Comparison of ENCODE assay signal across 19 cellular contexts in the genomic region with DNA sequence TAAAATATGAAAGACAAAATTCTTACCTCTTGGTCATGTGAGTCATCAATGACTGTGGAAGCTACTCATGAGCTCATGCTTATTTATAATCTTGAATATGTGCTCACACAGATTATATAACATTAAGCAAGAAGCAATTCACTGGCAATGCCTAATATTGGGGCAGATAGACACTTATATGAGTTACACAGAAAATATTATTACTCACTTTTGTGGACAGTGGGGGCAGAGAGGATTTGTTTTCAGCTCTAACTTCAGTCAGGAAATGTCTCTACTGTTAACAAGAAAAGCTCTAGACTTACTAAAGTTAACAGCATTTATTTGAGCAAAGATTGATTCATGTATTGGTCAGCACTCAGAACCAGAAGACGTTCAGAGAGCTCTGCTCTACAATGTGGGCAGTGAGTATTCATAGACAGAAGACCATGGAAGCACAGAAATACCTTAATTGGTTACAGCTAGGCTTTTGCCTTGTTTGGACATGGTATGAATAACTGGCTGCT.
A peak's percentile ranks its signal among the peaks of the same experiment; 100 is the strongest.
DNase-seq lines count a peak whose midpoint lies in the region; ATAC-seq and TF ChIP-seq lines count a peak whose summit lies in the region.
"Had no signal": no experiment of that assay in that cellular context is flagged by ENCODE, and none has a peak within 500 bp of the region (broad histone marks: within the 10 kb centered on the region; RNA-seq: fewer than 3 reads in every experiment).

No MANE protein-coding gene starts in this region.

- H3K4me3 ChIP-seq in cardiac fibroblast (replicated peaks in 1 of 2; ENCODE audit: low read depth in 2 of 2, low read length in 2 of 2), result no peak overlapping the region
- H3K4me3 ChIP-seq: coronary artery, left ventricle myocardium inferior, SK-N-MC had no signal

- peak overlapping the region; percentile 30 for H3K27ac Mint-ChIP-seq in activated CD8-positive, alpha-beta memory T cell treated with anti-CD3 and anti-CD28 coated beads, Interleukin-2, amount 10 ng/mL, durations not matched to agents 7 days and 5 days
- peak overlapping the region; percentile 68 for H3K27ac Mint-ChIP-seq in stimulated activated effector memory CD8-positive, alpha-beta T cell treated with anti-CD3 and anti-CD28 coated beads, Interleukin-12 subunit alpha, Interleukin-12 subunit beta, amount 100 ng/mL, for 72 hours
- H3K27ac Mint-ChIP-seq: IgD-negative memory B cell had no signal

- peaks cover 54% of the 10 kb centered on the region for H3K36me3 Mint-ChIP-seq in activated CD8-positive, alpha-beta memory T cell treated with anti-CD3 and anti-CD28 coated beads, Interleukin-2, amount 10 ng/mL, durations not matched to agents 7 days and 5 days
- peaks cover 6% of the 10 kb centered on the region for H3K36me3 Mint-ChIP-seq in stimulated activated effector memory CD8-positive, alpha-beta T cell treated with anti-CD3 and anti-CD28 coated beads, Interleukin-12 subunit alpha, Interleukin-12 subunit beta, amount 100 ng/mL, for 72 hours

- peaks cover 7% of the 10 kb centered on the region for H3K9me3 Mint-ChIP-seq in activated CD8-positive, alpha-beta memory T cell treated with anti-CD3 and anti-CD28 coated beads, Interleukin-2, amount 10 ng/mL, durations not matched to agents 7 days and 5 days (ENCODE audit: low read depth)
- peaks cover under 1% of the 10 kb centered on the region for H3K9me3 Mint-ChIP-seq in stimulated activated effector memory CD8-positive, alpha-beta T cell treated with anti-CD3 and anti-CD28 coated beads, Interleukin-12 subunit alpha, Interleukin-12 subunit beta, amount 100 ng/mL, for 72 hours
- H3K9me3 Mint-ChIP-seq: IgD-negative memory B cell had no signal

- intact Hi-C loops in posterior cingulate gyrus (cut with DNase I), result no loop called here

- TF ChIP-seq CTCF in cardiac fibroblast (IDR thresholded peaks at IDR 0.05; ENCODE audit: low read depth, low read length), result no peak

- DNase-seq in activated CD8-positive, alpha-beta memory T cell treated with anti-CD3 and anti-CD28 coated beads, Interleukin-2, amount 10 ng/mL, durations not matched to agents 7 days and 5 days, result no peak
- DNase-seq in activated CD8-positive, alpha-beta memory T cell treated with anti-CD3 and anti-CD28 coated beads for 24 hours, result no peak
- peak; percentile 49 for DNase-seq in NCI-H226
- DNase-seq in cardiac fibroblast (ENCODE audit: low read depth in 2 of 2), result peak; percentile 13 to 74
- DNase-seq in stimulated activated effector memory CD8-positive, alpha-beta T cell treated with anti-CD3 and anti-CD28 coated beads, Interleukin-12 subunit alpha, Interleukin-12 subunit beta, amount 100 ng/mL, for 72 hours (ENCODE audit: low spot score in 2 of 2), result no peak
- DNase-seq in posterior cingulate gyrus, result no peak
- no peak for DNase-seq in HPDE6-E6E7 (ENCODE audit: extremely low spot score)
- no peak for DNase-seq in NCI-H1930 (lab: John Stamatoyannopoulos, UW)
- DNase-seq: activated CD4-positive, alpha-beta T cell treated with anti-CD3 and anti-CD28 coated beads, Interleukin-2, amount 50 U/mL, for 4 hours; aorta; COR-L47; left ventricle myocardium inferior; NCI-H2081 treated with DMSO at 0.1 percent for 48 hours; NCI-H526; nucleus accumbens; right cardiac atrium had no signal

- no peaks in the 10 kb centered on the region for H3K27me3 Mint-ChIP-seq in activated CD8-positive, alpha-beta memory T cell treated with anti-CD3 and anti-CD28 coated beads, Interleukin-2, amount 10 ng/mL, durations not matched to agents 7 days and 5 days

- peaks cover 39% of the 10 kb centered on the region for H3K4me1 Mint-ChIP-seq in activated CD8-positive, alpha-beta memory T cell treated with anti-CD3 and anti-CD28 coated beads, Interleukin-2, amount 10 ng/mL, durations not matched to agents 7 days and 5 days
- peaks cover 33% of the 10 kb centered on the region for H3K4me1 Mint-ChIP-seq in stimulated activated effector memory CD8-positive, alpha-beta T cell treated with anti-CD3 and anti-CD28 coated beads, Interleukin-12 subunit alpha, Interleukin-12 subunit beta, amount 100 ng/mL, for 72 hours
- H3K4me1 Mint-ChIP-seq: IgD-negative memory B cell had no signal

- CTCF ChIA-PET in activated CD8-positive, alpha-beta memory T cell treated with anti-CD3 and anti-CD28 coated beads, Interleukin-2, amount 10 ng/mL, durations not matched to agents 7 days and 5 days (lab: Charles Lee), result interaction anchor here (1.8 kb wide), 1 partner anchor 14 kb away, joined by 5 read pairs; no protein-coding TSS in a partner anchor

- ATAC-seq in activated CD8-positive, alpha-beta memory T cell treated with anti-CD3 and anti-CD28 coated beads, Interleukin-2, amount 10 ng/mL, durations not matched to agents 7 days and 5 days, result no peak
- peak; percentile 90 for ATAC-seq in stimulated activated effector memory CD8-positive, alpha-beta T cell treated with anti-CD3 and anti-CD28 coated beads, Interleukin-12 subunit alpha, Interleukin-12 subunit beta, amount 100 ng/mL, for 72 hours
- ATAC-seq: right cardiac atrium had no signal

- H3K4me3 Mint-ChIP-seq in activated CD8-positive, alpha-beta memory T cell treated with anti-CD3 and anti-CD28 coated beads, Interleukin-2, amount 10 ng/mL, durations not matched to agents 7 days and 5 days, result no peak overlapping the region
- no peak overlapping the region for H3K4me3 Mint-ChIP-seq in stimulated activated effector memory CD8-positive, alpha-beta T cell treated with anti-CD3 and anti-CD28 coated beads, Interleukin-12 subunit alpha, Interleukin-12 subunit beta, amount 100 ng/mL, for 72 hours

Comparison
In these comparisons a context has a peak if more than half of its experiments do, and no peak if none do; other contexts are left out.
1. DNase-seq: peak in NCI-H226 (single experiment) and cardiac fibroblast (2 of 2); none in activated CD8-positive, alpha-beta memory T cell treated with anti-CD3 and anti-CD28 coated beads, Interleukin-2, amount 10 ng/mL, durations not matched to agents 7 days and 5 days (single experiment), activated CD8-positive, alpha-beta memory T cell treated with anti-CD3 and anti-CD28 coated beads for 24 hours (single experiment), stimulated activated effector memory CD8-positive, alpha-beta T cell treated with anti-CD3 and anti-CD28 coated beads, Interleukin-12 subunit alpha, Interleukin-12 subunit beta, amount 100 ng/mL, for 72 hours (0 of 2), posterior cingulate gyrus (0 of 10), HPDE6-E6E7 (single experiment) and NCI-H1930 (0 of 2).